9 cellular contexts compared by ENCODE assay signal in the genomic region with DNA sequence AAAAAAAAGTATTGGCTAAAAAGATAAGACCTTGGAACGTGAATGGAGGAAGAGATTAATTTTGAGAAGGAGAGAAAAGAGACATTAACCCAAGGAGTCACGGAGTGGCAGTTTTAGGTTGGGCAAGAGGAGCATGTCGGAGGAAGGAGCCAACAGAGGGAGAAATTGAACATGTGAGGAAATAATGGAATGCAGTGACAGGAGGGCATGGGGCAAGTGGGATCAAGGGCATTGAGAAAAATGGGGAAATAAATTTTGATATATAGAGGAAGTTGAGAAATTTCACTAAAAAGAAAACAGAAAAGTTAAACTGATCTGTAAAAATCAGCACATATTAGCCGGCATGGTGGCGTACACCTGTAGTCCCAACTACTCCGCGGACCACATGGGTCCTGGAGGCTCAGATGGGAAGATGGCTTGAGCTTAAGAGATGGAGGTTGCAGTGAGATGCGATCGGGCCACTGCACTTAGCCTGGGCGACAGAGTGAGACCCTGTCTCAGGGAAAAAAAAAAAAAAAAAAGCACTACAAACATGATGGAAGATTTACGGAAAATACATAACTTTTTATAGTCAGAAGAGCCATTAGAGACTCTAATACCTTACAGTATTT. TPM values are rescaled to one million over a fixed set of nuclear protein-coding genes. Genes with fewer than 3 reads are reported as not detected.
A peak's percentile ranks its signal among the peaks of the same experiment; 100 is the strongest.
DNase-seq lines count a peak whose midpoint lies in the region; TF ChIP-seq lines count a peak whose summit lies in the region.
"Had no signal": no experiment of that assay in that cellular context is flagged by ENCODE, and none has a peak within 500 bp of the region (broad histone marks: within the 10 kb centered on the region; RNA-seq: fewer than 3 reads in every experiment).

No MANE protein-coding gene starts in this region.

- peaks cover 54 to 76% (median 75%) of the 10 kb centered on the region in 3 donors for H3K4me1 Mint-ChIP-seq in CD8-positive, alpha-beta memory T cell

- no peaks in the 10 kb centered on the region for H3K9me3 ChIP-seq in CD8-positive, alpha-beta memory T cell (ENCODE audit: low read length)
- no peaks in the 10 kb centered on the region for H3K9me3 ChIP-seq in neuron (ENCODE audit: low read length)

- no peak for TF ChIP-seq POLR2A in NB4 (IDR thresholded peaks at IDR 0.05; ENCODE audit: extremely low read depth, insufficient read length)

- peak overlapping the region; percentile 70 to 95 (median 86) for H3K27ac Mint-ChIP-seq in CD8-positive, alpha-beta memory T cell

- TF ChIP-seq CTCF in NB4 (IDR thresholded peaks at IDR 0.05; ENCODE audit: low read depth, low read length): no peak
- no peak for TF ChIP-seq CTCF in choroid plexus epithelial cell (conservative IDR thresholded peaks at IDR 0.05; ENCODE audit: low read depth, low read length)

- peaks cover 0 to 36% (median 4%) of the 10 kb centered on the region in 3 donors for H3K36me3 Mint-ChIP-seq in CD8-positive, alpha-beta memory T cell

- no peak overlapping the region for H3K27ac ChIP-seq in CD8-positive, alpha-beta memory T cell (ENCODE audit: low read depth, low read length)

- no peaks in the 10 kb centered on the region for H3K9me3 Mint-ChIP-seq in CD8-positive, alpha-beta memory T cell

- H3K4me3 Mint-ChIP-seq in CD8-positive, alpha-beta memory T cell: peak overlapping the region; percentile 76 to 98 (median 82)

- CTCF ChIA-PET in CD8-positive, alpha-beta memory T cell (lab: Charles Lee): no interaction called here

- H3K4me1 ChIP-seq in CD8-positive, alpha-beta memory T cell (ENCODE audit: insufficient read depth, low read length): peaks cover 33% of the 10 kb centered on the region
- peaks cover 22% of the 10 kb centered on the region for H3K4me1 ChIP-seq in neuron (ENCODE audit: insufficient read depth, low read length)

- no peak overlapping the region for H3K4me3 ChIP-seq in CD8-positive, alpha-beta memory T cell (ENCODE audit: low read length)
- peak overlapping the region; percentile 100 for H3K4me3 ChIP-seq in NB4 (ENCODE audit: low read depth, low read length)
- peak overlapping the region; percentile 96 for H3K4me3 ChIP-seq in choroid plexus epithelial cell (ENCODE audit: low read depth, low read length)
- H3K4me3 ChIP-seq in neuron (ENCODE audit: low read length): peak overlapping the region; percentile 80

- POLR2A ChIA-PET in CD8-positive, alpha-beta memory T cell (lab: Charles Lee): interaction anchor here (0.7 to 3.0 kb wide), 2 partner anchors 26 to 62 kb away, joined by 3 to 18 read pairs; partner anchors contain the start of gene STARD9

- H3K27me3 Mint-ChIP-seq in CD8-positive, alpha-beta memory T cell: no peaks in the 10 kb centered on the region

- H3K36me3 ChIP-seq in CD8-positive, alpha-beta memory T cell (ENCODE audit: insufficient read depth, low read length): no peaks in the 10 kb centered on the region
- peaks cover 20% of the 10 kb centered on the region for H3K36me3 ChIP-seq in neuron (ENCODE audit: insufficient read depth, low read length)

- no peak overlapping the region for H2AFZ ChIP-seq in neuron (ENCODE audit: low read depth, low read length)

- DNase-seq in CD8-positive, alpha-beta memory T cell: no peak
- DNase-seq in NB4 (ENCODE audit: low read depth) (peak; percentile 39), choroid plexus epithelial cell (ENCODE audit: low read depth) (no peak), EL (no peak), COR-L47 (lab: John Stamatoyannopoulos, UW) (no peak), SHP77 treated with DMSO at 0.1 percent for 48 hours (lab: John Stamatoyannopoulos, UW) (no peak), COLO668 (lab: John Stamatoyannopoulos, UW; ENCODE audit: unreplicated experiment) (no peak)
- DNase-seq: NK-92 treated with Interleukin-12 subunit alpha and Interleukin-12 subunit beta, amount 100 ng/mL, for 24 hours had no signal

- no peaks in the 10 kb centered on the region for H3K27me3 ChIP-seq in CD8-positive, alpha-beta memory T cell (ENCODE audit: insufficient read depth, low read length, poor library complexity, severe bottlenecking)
- no peaks in the 10 kb centered on the region for H3K27me3 ChIP-seq in neuron (ENCODE audit: insufficient read depth, low read length)

RNA-seq across cellular contexts. Expression of gene HAUS2, which starts 1.2 kb away (rescaled TPM):
- 10 to 100 TPM; 56.7 to 56.8 TPM for total RNA-seq in CD8-positive, alpha-beta memory T cell
- polyA plus RNA-seq in CD8-positive, alpha-beta memory T cell: 33.4 TPM

RNA-seq across cellular contexts. Expression of gene LRRC57, which starts 1.3 kb away (rescaled TPM):
- total RNA-seq in CD8-positive, alpha-beta memory T cell: 10 to 100 TPM; 23.7 to 24.7 TPM
- 6.8 TPM for polyA plus RNA-seq in CD8-positive, alpha-beta memory T cell

RNA-seq across cellular contexts. Expression of gene STARD9, which starts 25.5 kb away (rescaled TPM):
- total RNA-seq in CD8-positive, alpha-beta memory T cell: 1 to 10 TPM; 6.5 to 7.6 TPM
- polyA plus RNA-seq in CD8-positive, alpha-beta memory T cell: 1.3 TPM

RNA-seq across cellular contexts. Expression of gene SNAP23, which starts 54.5 kb away (rescaled TPM):
- 10 to 100 TPM; 48.1 to 54.4 TPM for total RNA-seq in CD8-positive, alpha-beta memory T cell
- polyA plus RNA-seq in CD8-positive, alpha-beta memory T cell: 59.5 TPM

RNA-seq across cellular contexts. Expression of gene ZNF106, which starts 58.9 kb away (rescaled TPM):
- total RNA-seq in CD8-positive, alpha-beta memory T cell: 10 to 100 TPM; 48.5 to 50.0 TPM
- 51.6 TPM for polyA plus RNA-seq in CD8-positive, alpha-beta memory T cell
